ENCODE assay signal across 16 cellular contexts in the genomic region with DNA sequence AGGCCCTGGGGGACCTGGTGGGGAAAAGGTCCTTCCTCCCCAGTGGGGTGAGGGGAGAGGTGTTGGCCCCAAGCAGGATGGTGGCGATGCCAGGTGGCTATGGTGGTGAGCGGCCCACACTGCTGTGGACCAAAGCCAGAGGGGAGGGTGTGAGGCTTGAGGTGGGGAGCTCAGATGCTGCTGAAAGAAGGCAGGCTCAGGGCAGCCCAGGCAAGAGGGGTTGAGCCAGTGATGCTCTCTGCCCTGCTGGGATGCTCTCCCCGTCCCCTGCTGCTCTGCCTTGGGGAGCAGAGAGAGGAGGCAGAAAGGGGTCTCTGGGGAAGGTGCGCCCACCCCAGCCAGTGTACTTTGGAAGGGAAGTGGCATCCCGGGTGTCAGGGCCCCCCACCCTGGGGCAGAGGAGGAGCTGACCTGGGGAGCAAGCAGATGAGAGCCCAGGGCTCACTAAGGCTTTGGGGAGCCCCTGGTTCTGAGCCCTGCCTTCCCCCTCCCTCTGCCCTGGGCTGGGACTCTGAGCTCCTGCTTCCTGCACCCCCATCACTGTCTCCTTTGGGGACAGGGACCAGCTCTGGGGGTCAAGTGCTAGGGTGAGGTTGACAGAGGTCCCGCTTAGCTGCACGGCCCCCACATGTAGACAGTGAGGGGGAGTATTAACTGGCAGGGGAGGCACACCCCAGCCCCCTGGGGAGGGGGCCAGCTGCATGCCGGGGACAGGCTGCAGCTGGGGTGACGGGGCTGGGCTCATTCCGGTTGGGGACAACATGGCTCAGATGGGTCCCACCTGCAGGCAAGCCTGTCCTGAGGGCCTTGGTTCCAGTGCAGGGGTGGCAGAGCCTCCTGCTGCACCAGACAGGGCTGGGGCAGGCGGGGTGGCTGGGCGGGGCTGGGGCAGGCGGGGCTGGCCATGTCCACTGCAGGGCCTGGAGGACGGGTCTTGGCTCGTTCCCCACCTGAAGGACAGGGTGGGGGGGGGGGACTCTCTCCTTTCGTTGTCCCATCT.
DNase-seq lines count a peak whose midpoint lies in the region; ATAC-seq and TF ChIP-seq lines count a peak whose summit lies in the region.
"Had no signal": no experiment of that assay in that cellular context is flagged by ENCODE, and none has a peak within 500 bp of the region (broad histone marks: within the 10 kb centered on the region; RNA-seq: fewer than 3 reads in every experiment).

No MANE protein-coding gene starts in this region.

- no peak overlapping the region for H3K27ac Mint-ChIP-seq in natural killer cell
- H3K27ac Mint-ChIP-seq: activated CD4-positive, alpha-beta T cell treated with anti-CD3 and anti-CD28 coated beads, Interleukin-2, amount 10 ng/mL, durations not matched to agents 7 days and 5 days; stimulated activated naive CD8-positive, alpha-beta T cell treated with anti-CD3 and anti-CD28 coated beads, Interleukin-15, Interleukin-2, amounts not matched to agents 100 ng/mL and 50 ng/mL, for 24 hours had no signal

- ATAC-seq in natural killer cell (no peak), aorta (ENCODE audit: low FRiP score) (peak; percentile 31)

- no peaks in the 10 kb centered on the region for H3K36me3 Mint-ChIP-seq in natural killer cell

- TF ChIP-seq CTCF in colonic mucosa (IDR thresholded peaks at IDR 0.05) (no peak), natural killer cell (IDR thresholded peaks at IDR 0.05) (no peak)

- peak; percentile 1 for DNase-seq in stimulated activated CD4-positive, alpha-beta T cell treated with anti-CD3 and anti-CD28 coated beads, Interleukin-4, amount 100 ng/mL, for 24 hours
- no peak for DNase-seq in stimulated activated CD4-positive, alpha-beta T cell treated with anti-CD3 and anti-CD28 coated beads, Interleukin-15, amount 100 ng/mL, for 24 hours
- DNase-seq in colonic mucosa: peak; percentile 15
- DNase-seq in natural killer cell: peak; percentile 13
- DNase-seq in aorta: peak in 1 of 2 donors; percentile 61
- no peak for DNase-seq in GM03348 (ENCODE audit: low spot score)
- no peak for DNase-seq in effector CD4-positive, alpha-beta T cell
- no peak for DNase-seq in putamen (ENCODE audit: low spot score)
- DNase-seq: activated CD4-positive, alpha-beta T cell treated with anti-CD3 and anti-CD28 coated beads, Interleukin-2, amount 10 ng/mL, durations not matched to agents 7 days and 5 days; DMS79 treated with DMSO at 0.1 percent for 48 hours; MG63; NCI-H524 treated with DMSO at 0.1 percent for 48 hours; stimulated activated CD4-positive, alpha-beta T cell treated with anti-CD3 and anti-CD28 coated beads, Interleukin-2, amount 100 ng/mL, for 24 hours; trophoblast cell had no signal

- no peak overlapping the region for H3K4me3 ChIP-seq in colonic mucosa
- H3K4me3 ChIP-seq in aorta (ENCODE audit: low read length in 2 of 2): no peak overlapping the region
- H3K4me3 ChIP-seq: MG63 had no signal

- H3K9ac ChIP-seq in colonic mucosa (ENCODE audit: low read depth in 2 of 2, low read length in 2 of 2): no peak overlapping the region

- H3K36me3 ChIP-seq in colonic mucosa: no peaks in the 10 kb centered on the region
- H3K36me3 ChIP-seq in aorta (ENCODE audit: control insufficient read depth in 1 of 2, insufficient read depth in 2 of 2, low read length in 1 of 2): no peaks in the 10 kb centered on the region
- H3K36me3 ChIP-seq: MG63 had no signal

- H3K4me1 Mint-ChIP-seq in natural killer cell: no peaks in the 10 kb centered on the region
- H3K4me1 Mint-ChIP-seq: activated CD4-positive, alpha-beta T cell treated with anti-CD3 and anti-CD28 coated beads, Interleukin-2, amount 10 ng/mL, durations not matched to agents 7 days and 5 days; activated naive CD4-positive, alpha-beta T cell treated with anti-CD3 and anti-CD28 coated beads, Interleukin-2, amount 50 U/mL, for 24 hours had no signal

- H3K27me3 ChIP-seq in colonic mucosa (no peaks in the 10 kb centered on the region), aorta (ENCODE audit: control insufficient read depth in 1 of 2, insufficient read depth in 2 of 2, low read length in 1 of 2) (no peaks in the 10 kb centered on the region)
- H3K27me3 ChIP-seq: MG63 had no signal

- no peak overlapping the region for H3K27ac ChIP-seq in colonic mucosa
- H3K27ac ChIP-seq in aorta (ENCODE audit: low read depth in 1 of 2, low read length in 2 of 2): no peak overlapping the region

- H3K27me3 Mint-ChIP-seq in natural killer cell (ENCODE audit: low read depth in 2 of 2): peaks cover 6 to 10% of the 10 kb centered on the region in 2 donors

- H3K9me3 ChIP-seq in colonic mucosa: no peaks in the 10 kb centered on the region
- H3K9me3 ChIP-seq in aorta (ENCODE audit: control insufficient read depth, low read length): no peaks in the 10 kb centered on the region
- H3K9me3 ChIP-seq: MG63 had no signal

- intact Hi-C loops in colonic mucosa (cut with DNase I): no loop called here
- intact Hi-C loops in natural killer cell (cut with micrococcal nuclease): no loop called here
- intact Hi-C loops in aorta (cut with DNase I): no loop called here

- 82% methylated on average over 14 to 16 of the region's 16 CpGs for WGBS in aorta, 2 donors

- H3K4me3 Mint-ChIP-seq in natural killer cell: no peak overlapping the region
- H3K4me3 Mint-ChIP-seq: activated CD4-positive, alpha-beta T cell treated with anti-CD3 and anti-CD28 coated beads, Interleukin-2, amount 10 ng/mL, durations not matched to agents 7 days and 5 days; activated naive CD4-positive, alpha-beta T cell treated with anti-CD3 and anti-CD28 coated beads, Interleukin-2, amount 50 U/mL, for 24 hours; stimulated activated naive CD8-positive, alpha-beta T cell treated with anti-CD3 and anti-CD28 coated beads, Interleukin-15, Interleukin-2, amounts not matched to agents 100 ng/mL and 50 ng/mL, for 24 hours had no signal

- no peaks in the 10 kb centered on the region for H3K4me1 ChIP-seq in colonic mucosa
- no peaks in the 10 kb centered on the region for H3K4me1 ChIP-seq in aorta (ENCODE audit: control insufficient read depth in 1 of 2, insufficient read depth in 2 of 2, low read length in 2 of 2)

- no peaks in the 10 kb centered on the region for H3K9me3 Mint-ChIP-seq in natural killer cell
- H3K9me3 Mint-ChIP-seq: activated CD4-positive, alpha-beta T cell treated with anti-CD3 and anti-CD28 coated beads, Interleukin-2, amount 10 ng/mL, durations not matched to agents 7 days and 5 days had no signal

Comparison
In these comparisons a context has a peak if more than half of its experiments do, and no peak if none do; other contexts are left out.
1. DNase-seq: peak in stimulated activated CD4-positive, alpha-beta T cell treated with anti-CD3 and anti-CD28 coated beads, Interleukin-4, amount 100 ng/mL, for 24 hours (single experiment), colonic mucosa (single experiment) and natural killer cell (single experiment); none in stimulated activated CD4-positive, alpha-beta T cell treated with anti-CD3 and anti-CD28 coated beads, Interleukin-15, amount 100 ng/mL, for 24 hours (single experiment), GM03348 (single experiment), effector CD4-positive, alpha-beta T cell (single experiment) and putamen (single experiment).